Comparison of ENCODE assay signal across 23 cellular contexts in genomic region chr17:37466471-37466870, GRCh38. TPM values are rescaled to one million over a fixed set of nuclear protein-coding genes. Genes with fewer than 3 reads are reported as not detected.
A peak's percentile ranks its signal among the peaks of the same experiment; 100 is the strongest.
DNase-seq lines count a peak whose midpoint lies in the region; ATAC-seq and TF ChIP-seq lines count a peak whose summit lies in the region.
"Had no signal": no experiment of that assay in that cellular context is flagged by ENCODE, and none has a peak within 500 bp of the region (broad histone marks: within the 10 kb centered on the region; RNA-seq: fewer than 3 reads in every experiment).

No MANE protein-coding gene starts in this region.

- no peaks in the 10 kb centered on the region for H3K27me3 Mint-ChIP-seq in activated CD8-positive, alpha-beta T cell treated with anti-CD3 and anti-CD28 coated beads, Interleukin-2, amount 10 ng/mL, durations not matched to agents 7 days and 5 days (ENCODE audit: low read depth)
- no peaks in the 10 kb centered on the region for H3K27me3 Mint-ChIP-seq in activated CD8-positive, alpha-beta T cell treated with anti-CD3 and anti-CD28 coated beads for 36 hours
- no peaks in the 10 kb centered on the region for H3K27me3 Mint-ChIP-seq in type B pancreatic cell
- H3K27me3 Mint-ChIP-seq in activated CD8-positive, alpha-beta memory T cell treated with anti-CD3 and anti-CD28 coated beads, Interleukin-2, amount 10 ng/mL, durations not matched to agents 7 days and 5 days: no peaks in the 10 kb centered on the region
- H3K27me3 Mint-ChIP-seq in natural killer cell treated with Interleukin-12 subunit alpha and Interleukin-12 subunit beta and Interleukin-15 and Interleukin-18, amount 100 ng/mL, for 72 hours: no peaks in the 10 kb centered on the region
- H3K27me3 Mint-ChIP-seq: brain; CD8-positive, alpha-beta memory T cell; memory B cell; stimulated activated naive B cell treated with anti-CD40 and anti-IgM and Interleukin-4, amounts not matched to agents 10 μg/mL and 1 μg/mL and 100 μg/mL, for 72 hours had no signal

- intact Hi-C loops in activated CD8-positive, alpha-beta T cell treated with anti-CD3 and anti-CD28 coated beads for 36 hours (cut with micrococcal nuclease): no loop called here

- POLR2A ChIA-PET in activated CD8-positive, alpha-beta T cell treated with anti-CD3 and anti-CD28 coated beads, Interleukin-2, amount 10 ng/mL, durations not matched to agents 7 days and 5 days (lab: Charles Lee): interaction anchor here (0.8 kb wide), 1 partner anchor 37 kb away, joined by 4 read pairs; no protein-coding TSS in a partner anchor
- POLR2A ChIA-PET in activated CD8-positive, alpha-beta T cell treated with anti-CD3 and anti-CD28 coated beads for 36 hours (lab: Charles Lee): no interaction called here

- H3K27ac Mint-ChIP-seq in activated CD8-positive, alpha-beta T cell treated with anti-CD3 and anti-CD28 coated beads, Interleukin-2, amount 10 ng/mL, durations not matched to agents 7 days and 5 days: peak overlapping the region; percentile 12
- H3K27ac Mint-ChIP-seq in activated CD8-positive, alpha-beta T cell treated with anti-CD3 and anti-CD28 coated beads for 36 hours: no peak overlapping the region
- peak overlapping the region; percentile 46 for H3K27ac Mint-ChIP-seq in type B pancreatic cell
- H3K27ac Mint-ChIP-seq in activated CD8-positive, alpha-beta memory T cell treated with anti-CD3 and anti-CD28 coated beads, Interleukin-2, amount 10 ng/mL, durations not matched to agents 7 days and 5 days: no peak overlapping the region
- H3K27ac Mint-ChIP-seq in natural killer cell treated with Interleukin-12 subunit alpha and Interleukin-12 subunit beta and Interleukin-15 and Interleukin-18, amount 100 ng/mL, for 72 hours: no peak overlapping the region
- H3K27ac Mint-ChIP-seq: brain; memory B cell; neural progenitor cell; stimulated activated naive B cell treated with anti-CD40 and anti-IgM and Interleukin-4, amounts not matched to agents 10 μg/mL and 1 μg/mL and 100 μg/mL, for 72 hours had no signal

- no peak for ATAC-seq in activated CD8-positive, alpha-beta T cell treated with anti-CD3 and anti-CD28 coated beads, Interleukin-2, amount 10 ng/mL, durations not matched to agents 7 days and 5 days
- ATAC-seq in activated CD8-positive, alpha-beta T cell treated with anti-CD3 and anti-CD28 coated beads for 36 hours: no peak
- peak; percentile 95 for ATAC-seq in esophagus mucosa
- ATAC-seq in activated CD8-positive, alpha-beta memory T cell treated with anti-CD3 and anti-CD28 coated beads, Interleukin-2, amount 10 ng/mL, durations not matched to agents 7 days and 5 days: no peak
- no peak for ATAC-seq in natural killer cell treated with Interleukin-12 subunit alpha and Interleukin-12 subunit beta and Interleukin-15 and Interleukin-18, amount 100 ng/mL, for 72 hours
- ATAC-seq: A549; gastrocnemius medialis; sciatic nerve; stimulated activated naive B cell treated with anti-CD40 and anti-IgM and Interleukin-4, amounts not matched to agents 10 μg/mL and 1 μg/mL and 100 μg/mL, for 72 hours had no signal

- H3K9me3 Mint-ChIP-seq in activated CD8-positive, alpha-beta T cell treated with anti-CD3 and anti-CD28 coated beads, Interleukin-2, amount 10 ng/mL, durations not matched to agents 7 days and 5 days (ENCODE audit: insufficient read depth): no peaks in the 10 kb centered on the region
- H3K9me3 Mint-ChIP-seq in activated CD8-positive, alpha-beta T cell treated with anti-CD3 and anti-CD28 coated beads for 36 hours: no peaks in the 10 kb centered on the region
- H3K9me3 Mint-ChIP-seq in type B pancreatic cell: no peaks in the 10 kb centered on the region
- H3K9me3 Mint-ChIP-seq in activated CD8-positive, alpha-beta memory T cell treated with anti-CD3 and anti-CD28 coated beads, Interleukin-2, amount 10 ng/mL, durations not matched to agents 7 days and 5 days (ENCODE audit: low read depth): no peaks in the 10 kb centered on the region
- no peaks in the 10 kb centered on the region for H3K9me3 Mint-ChIP-seq in natural killer cell treated with Interleukin-12 subunit alpha and Interleukin-12 subunit beta and Interleukin-15 and Interleukin-18, amount 100 ng/mL, for 72 hours
- H3K9me3 Mint-ChIP-seq: brain; CD8-positive, alpha-beta memory T cell; memory B cell; neural progenitor cell; stimulated activated naive B cell treated with anti-CD40 and anti-IgM and Interleukin-4, amounts not matched to agents 10 μg/mL and 1 μg/mL and 100 μg/mL, for 72 hours had no signal

- peaks cover 50% of the 10 kb centered on the region for H3K36me3 Mint-ChIP-seq in activated CD8-positive, alpha-beta T cell treated with anti-CD3 and anti-CD28 coated beads, Interleukin-2, amount 10 ng/mL, durations not matched to agents 7 days and 5 days (ENCODE audit: low read depth)
- peaks cover 43% of the 10 kb centered on the region for H3K36me3 Mint-ChIP-seq in activated CD8-positive, alpha-beta T cell treated with anti-CD3 and anti-CD28 coated beads for 36 hours (ENCODE audit: low read depth)
- peaks cover 28% of the 10 kb centered on the region for H3K36me3 Mint-ChIP-seq in type B pancreatic cell
- peaks cover 45% of the 10 kb centered on the region for H3K36me3 Mint-ChIP-seq in activated CD8-positive, alpha-beta memory T cell treated with anti-CD3 and anti-CD28 coated beads, Interleukin-2, amount 10 ng/mL, durations not matched to agents 7 days and 5 days
- peaks cover 8% of the 10 kb centered on the region for H3K36me3 Mint-ChIP-seq in natural killer cell treated with Interleukin-12 subunit alpha and Interleukin-12 subunit beta and Interleukin-15 and Interleukin-18, amount 100 ng/mL, for 72 hours

- peaks cover 13% of the 10 kb centered on the region for H3K4me1 Mint-ChIP-seq in activated CD8-positive, alpha-beta T cell treated with anti-CD3 and anti-CD28 coated beads, Interleukin-2, amount 10 ng/mL, durations not matched to agents 7 days and 5 days (ENCODE audit: low read depth)
- H3K4me1 Mint-ChIP-seq in activated CD8-positive, alpha-beta T cell treated with anti-CD3 and anti-CD28 coated beads for 36 hours (ENCODE audit: low read depth): peaks cover 3% of the 10 kb centered on the region
- H3K4me1 Mint-ChIP-seq in type B pancreatic cell (ENCODE audit: unreplicated experiment): no peaks in the 10 kb centered on the region
- peaks cover 16% of the 10 kb centered on the region for H3K4me1 Mint-ChIP-seq in activated CD8-positive, alpha-beta memory T cell treated with anti-CD3 and anti-CD28 coated beads, Interleukin-2, amount 10 ng/mL, durations not matched to agents 7 days and 5 days
- peaks cover 1 to 3% of the 10 kb centered on the region in 2 donors for H3K4me1 Mint-ChIP-seq in natural killer cell treated with Interleukin-12 subunit alpha and Interleukin-12 subunit beta and Interleukin-15 and Interleukin-18, amount 100 ng/mL, for 72 hours (ENCODE audit: low read depth in 2 of 2)
- H3K4me1 Mint-ChIP-seq: brain; memory B cell; stimulated activated naive B cell treated with anti-CD40 and anti-IgM and Interleukin-4, amounts not matched to agents 10 μg/mL and 1 μg/mL and 100 μg/mL, for 72 hours had no signal

- TF ChIP-seq CTCF in activated CD8-positive, alpha-beta T cell treated with anti-CD3 and anti-CD28 coated beads for 36 hours (IDR thresholded peaks at IDR 0.05): no peak
- TF ChIP-seq CTCF in type B pancreatic cell (conservative IDR thresholded peaks at IDR 0.05): no peak

- H3K4me3 Mint-ChIP-seq in activated CD8-positive, alpha-beta T cell treated with anti-CD3 and anti-CD28 coated beads, Interleukin-2, amount 10 ng/mL, durations not matched to agents 7 days and 5 days: no peak overlapping the region
- no peak overlapping the region for H3K4me3 Mint-ChIP-seq in activated CD8-positive, alpha-beta T cell treated with anti-CD3 and anti-CD28 coated beads for 36 hours
- no peak overlapping the region for H3K4me3 Mint-ChIP-seq in type B pancreatic cell
- no peak overlapping the region for H3K4me3 Mint-ChIP-seq in activated CD8-positive, alpha-beta memory T cell treated with anti-CD3 and anti-CD28 coated beads, Interleukin-2, amount 10 ng/mL, durations not matched to agents 7 days and 5 days
- no peak overlapping the region for H3K4me3 Mint-ChIP-seq in natural killer cell treated with Interleukin-12 subunit alpha and Interleukin-12 subunit beta and Interleukin-15 and Interleukin-18, amount 100 ng/mL, for 72 hours
- H3K4me3 Mint-ChIP-seq: brain; CD8-positive, alpha-beta memory T cell; memory B cell; neural progenitor cell; stimulated activated naive B cell treated with anti-CD40 and anti-IgM and Interleukin-4, amounts not matched to agents 10 μg/mL and 1 μg/mL and 100 μg/mL, for 72 hours had no signal

- CTCF ChIA-PET in activated CD8-positive, alpha-beta T cell treated with anti-CD3 and anti-CD28 coated beads, Interleukin-2, amount 10 ng/mL, durations not matched to agents 7 days and 5 days (lab: Charles Lee): interaction anchor here (1.0 to 1.7 kb wide), 3 partner anchors 8 to 93 kb away, joined by 3 to 4 read pairs (median 3); no protein-coding TSS in a partner anchor
- CTCF ChIA-PET in activated CD8-positive, alpha-beta T cell treated with anti-CD3 and anti-CD28 coated beads for 36 hours (lab: Charles Lee): no interaction called here
- CTCF ChIA-PET in activated CD8-positive, alpha-beta memory T cell treated with anti-CD3 and anti-CD28 coated beads, Interleukin-2, amount 10 ng/mL, durations not matched to agents 7 days and 5 days (lab: Charles Lee): interaction anchor here (1.2 kb wide), 1 partner anchor 12 kb away, joined by 3 read pairs; no protein-coding TSS in a partner anchor

- DNase-seq in activated CD8-positive, alpha-beta T cell treated with anti-CD3 and anti-CD28 coated beads, Interleukin-2, amount 10 ng/mL, durations not matched to agents 7 days and 5 days: no peak
- DNase-seq in activated CD8-positive, alpha-beta T cell treated with anti-CD3 and anti-CD28 coated beads for 36 hours: no peak
- peak; percentile 79 for DNase-seq in SW480 (ENCODE audit: low spot score)
- DNase-seq in type B pancreatic cell (ENCODE audit: extremely low spot score, unreplicated experiment): no peak
- DNase-seq in activated CD8-positive, alpha-beta memory T cell treated with anti-CD3 and anti-CD28 coated beads, Interleukin-2, amount 10 ng/mL, durations not matched to agents 7 days and 5 days: no peak
- no peak for DNase-seq in ecto neural progenitor cell (ENCODE audit: low spot score)
- no peak for DNase-seq in natural killer cell treated with Interleukin-12 subunit alpha and Interleukin-12 subunit beta and Interleukin-15 and Interleukin-18, amount 100 ng/mL, for 72 hours (ENCODE audit: low spot score)
- DNase-seq: CD8-positive, alpha-beta memory T cell; gastrocnemius medialis; GOT3; NCI-H446 treated with DMSO at 0.1 percent for 48 hours; posterior cingulate gyrus; SHP77; stimulated activated CD4-positive, alpha-beta T cell treated with anti-CD3 and anti-CD28 coated beads, Interleukin-4, amount 100 ng/mL, for 24 hours; stimulated activated naive B cell treated with anti-CD40 and anti-IgM and Interleukin-4, amounts not matched to agents 10 μg/mL and 1 μg/mL and 100 μg/mL, for 72 hours; SW 1271; uterus had no signal

RNA-seq across cellular contexts. Expression of gene DUSP14, which starts 23.2 kb away (rescaled TPM):
- 10 to 100 TPM; 11.4 to 12.0 TPM for total RNA-seq in activated CD8-positive, alpha-beta T cell treated with anti-CD3 and anti-CD28 coated beads, Interleukin-2, amount 10 ng/mL, durations not matched to agents 7 days and 5 days
- 10 to 100 TPM; 13.3 to 15.5 TPM for total RNA-seq in activated CD8-positive, alpha-beta T cell treated with anti-CD3 and anti-CD28 coated beads for 36 hours
- total RNA-seq in esophagus mucosa (14.2 TPM), type B pancreatic cell (ENCODE audit: low replicate concordance) (12.7 and 16.0 TPM in 2 replicates)
- total RNA-seq in activated CD8-positive, alpha-beta memory T cell treated with anti-CD3 and anti-CD28 coated beads, Interleukin-2, amount 10 ng/mL, durations not matched to agents 7 days and 5 days: 10 to 100 TPM; 11.4 to 16.9 TPM
- total RNA-seq in natural killer cell treated with Interleukin-12 subunit alpha and Interleukin-12 subunit beta and Interleukin-15 and Interleukin-18, amount 100 ng/mL, for 72 hours: 10 to 100 TPM in 1 of 2 donors, 1 to 10 TPM in 1; 8.2 to 10.2 TPM

RNA-seq across cellular contexts. Expression of gene TADA2A, which starts 59.8 kb away (rescaled TPM):
- 10 to 100 TPM; 35.3 to 40.6 TPM for total RNA-seq in activated CD8-positive, alpha-beta T cell treated with anti-CD3 and anti-CD28 coated beads, Interleukin-2, amount 10 ng/mL, durations not matched to agents 7 days and 5 days
- 10 to 100 TPM; 31.5 to 36.5 TPM for total RNA-seq in activated CD8-positive, alpha-beta T cell treated with anti-CD3 and anti-CD28 coated beads for 36 hours
- total RNA-seq in esophagus mucosa (8.2 TPM), type B pancreatic cell (ENCODE audit: low replicate concordance) (26.1 and 28.5 TPM in 2 replicates)
- 10 to 100 TPM; 42.2 to 50.4 TPM for total RNA-seq in activated CD8-positive, alpha-beta memory T cell treated with anti-CD3 and anti-CD28 coated beads, Interleukin-2, amount 10 ng/mL, durations not matched to agents 7 days and 5 days
- total RNA-seq in natural killer cell treated with Interleukin-12 subunit alpha and Interleukin-12 subunit beta and Interleukin-15 and Interleukin-18, amount 100 ng/mL, for 72 hours: 10 to 100 TPM; 30.5 to 55.4 TPM

RNA-seq across cellular contexts. Expression of gene ACACA, which starts 59.8 kb away (rescaled TPM):
- 10 to 100 TPM; 58.9 to 64.0 TPM for total RNA-seq in activated CD8-positive, alpha-beta T cell treated with anti-CD3 and anti-CD28 coated beads, Interleukin-2, amount 10 ng/mL, durations not matched to agents 7 days and 5 days
- total RNA-seq in activated CD8-positive, alpha-beta T cell treated with anti-CD3 and anti-CD28 coated beads for 36 hours: 10 to 100 TPM; 66.0 to 68.2 TPM
- 119 TPM for total RNA-seq in esophagus mucosa
- total RNA-seq in type B pancreatic cell (ENCODE audit: low replicate concordance): 86.7 and 101 TPM in 2 replicates
- 10 to 100 TPM; 55.4 to 69.7 TPM for total RNA-seq in activated CD8-positive, alpha-beta memory T cell treated with anti-CD3 and anti-CD28 coated beads, Interleukin-2, amount 10 ng/mL, durations not matched to agents 7 days and 5 days
- total RNA-seq in natural killer cell treated with Interleukin-12 subunit alpha and Interleukin-12 subunit beta and Interleukin-15 and Interleukin-18, amount 100 ng/mL, for 72 hours: 100 to 1,000 TPM in 1 of 2 donors, 10 to 100 TPM in 1; 41.9 to 126 TPM

Comparison
In these comparisons a context has a peak if more than half of its experiments do, and no peak if none do; other contexts are left out.
1. H3K27ac Mint-ChIP-seq: peak in activated CD8-positive, alpha-beta T cell treated with anti-CD3 and anti-CD28 coated beads, Interleukin-2, amount 10 ng/mL, durations not matched to agents 7 days and 5 days (single experiment) and type B pancreatic cell (single experiment); none in activated CD8-positive, alpha-beta T cell treated with anti-CD3 and anti-CD28 coated beads for 36 hours (single experiment), activated CD8-positive, alpha-beta memory T cell treated with anti-CD3 and anti-CD28 coated beads, Interleukin-2, amount 10 ng/mL, durations not matched to agents 7 days and 5 days (single experiment) and natural killer cell treated with Interleukin-12 subunit alpha and Interleukin-12 subunit beta and Interleukin-15 and Interleukin-18, amount 100 ng/mL, for 72 hours (0 of 2).